1 cellular context compared by ENCODE assay signal in genomic region chr16:22670551-22670970, GRCh38.
TF ChIP-seq lines count a peak whose summit lies in the region.

No MANE protein-coding gene starts in this region.

TF ChIP-seq in GM12878, 131 proteins besides CTCF, POLR2A, EP300 and RAD21 (continued from another document):
- no peak for TF ChIP-seq ZBTB11 (CRISPR knock-in tag; IDR thresholded peaks at IDR 0.05)
- no peak for TF ChIP-seq SREBF2 (IDR thresholded peaks at IDR 0.05; ENCODE audit: low read length)
- TF ChIP-seq CBX5 (IDR thresholded peaks at IDR 0.05; ENCODE audit: low read depth), result no peak
- TF ChIP-seq FOXK2 (IDR thresholded peaks at IDR 0.05), result no peak
- TF ChIP-seq ATF2 (IDR thresholded peaks at IDR 0.05; ENCODE audit: low read length), result no peak
- TF ChIP-seq RFX5 (IDR thresholded peaks at IDR 0.05; ENCODE audit: low read depth, low read length), result no peak
- TF ChIP-seq JUNB (IDR thresholded peaks at IDR 0.05), result no peak
- no peak for TF ChIP-seq ZNF384 (IDR thresholded peaks at IDR 0.05; ENCODE audit: borderline replicate concordance, low read depth, low read length)
- peak; percentile 77 for TF ChIP-seq USF1 (IDR thresholded peaks at IDR 0.05; ENCODE audit: borderline replicate concordance, extremely low read length, insufficient read depth, low read depth, low read length)
- no peak for TF ChIP-seq POLR2AphosphoS5 (IDR thresholded peaks at IDR 0.05; ENCODE audit: low read length)
- TF ChIP-seq HDAC6 (IDR thresholded peaks at IDR 0.05; ENCODE audit: unreplicated experiment), result no peak
- no peak for TF ChIP-seq PRDM15 (CRISPR knock-in tag; IDR thresholded peaks at IDR 0.05)
- no peak for TF ChIP-seq SPI1 (IDR thresholded peaks at IDR 0.05; ENCODE audit: borderline replicate concordance, insufficient read depth, low read depth, low read length)
- TF ChIP-seq TCF7 (IDR thresholded peaks at IDR 0.05; ENCODE audit: borderline replicate concordance), result no peak
- TF ChIP-seq ZSCAN29 (IDR thresholded peaks at IDR 0.05), result no peak
- TF ChIP-seq SIX5 (IDR thresholded peaks at IDR 0.05; ENCODE audit: low read depth, low read length, severe bottlenecking), result no peak
- no peak for TF ChIP-seq E4F1 (IDR thresholded peaks at IDR 0.05; ENCODE audit: borderline replicate concordance, partially characterized antibody)
- no peak for TF ChIP-seq ZNF274 (IDR thresholded peaks at IDR 0.05; ENCODE audit: insufficient read depth, insufficient read length)
- peak; percentile 29; the same call in 1 of the 2 replicates for TF ChIP-seq USF2 (IDR thresholded peaks at IDR 0.05; ENCODE audit: borderline replicate concordance, low read depth, low read length)
- TF ChIP-seq TAF1 (IDR thresholded peaks at IDR 0.05; ENCODE audit: borderline replicate concordance, low read depth, low read length), result no peak
- TF ChIP-seq CREM (IDR thresholded peaks at IDR 0.05; ENCODE audit: low read depth), result no peak
- TF ChIP-seq PBX3 (IDR thresholded peaks at IDR 0.05; ENCODE audit: insufficient replicate concordance, low read depth, low read length), result peak; percentile 88
- no peak for TF ChIP-seq IRF5 (IDR thresholded peaks at IDR 0.05; ENCODE audit: borderline replicate concordance)
- no peak for TF ChIP-seq HCFC1 (IDR thresholded peaks at IDR 0.05; ENCODE audit: low read length)
- no peak for TF ChIP-seq ZZZ3 (IDR thresholded peaks at IDR 0.05; ENCODE audit: control insufficient read depth, insufficient read length, low read depth)
- no peak for TF ChIP-seq BMI1 (IDR thresholded peaks at IDR 0.05; ENCODE audit: borderline replicate concordance)
- no peak for TF ChIP-seq EGR1 (IDR thresholded peaks at IDR 0.05; ENCODE audit: borderline replicate concordance in 1 of 2, low read depth in 2 of 2, low read length in 2 of 2)
- TF ChIP-seq BCL11A (IDR thresholded peaks at IDR 0.05; ENCODE audit: low read depth, low read length), result no peak
- peak; percentile 88 for TF ChIP-seq RAD51 (IDR thresholded peaks at IDR 0.05)
- TF ChIP-seq MTA2 (IDR thresholded peaks at IDR 0.05; ENCODE audit: low read depth), result no peak
- no peak for TF ChIP-seq STAT3 (IDR thresholded peaks at IDR 0.05; ENCODE audit: low read depth, low read length)
- no peak for TF ChIP-seq MEF2B (IDR thresholded peaks at IDR 0.05; ENCODE audit: partially characterized antibody, poor library complexity, severe bottlenecking)
- TF ChIP-seq GABPA (IDR thresholded peaks at IDR 0.05; ENCODE audit: low read depth), result no peak
- no peak for TF ChIP-seq SMAD1 (IDR thresholded peaks at IDR 0.05; ENCODE audit: low read depth, partially characterized antibody)
- TF ChIP-seq LARP7 (IDR thresholded peaks at IDR 0.05), result no peak
- peak; percentile 94 for TF ChIP-seq PKNOX1 (IDR thresholded peaks at IDR 0.05)
TF ChIP-seq in GM12878: peak in this region for 6.
